ENCODE assay signal across 19 cellular contexts in the genomic region with DNA sequence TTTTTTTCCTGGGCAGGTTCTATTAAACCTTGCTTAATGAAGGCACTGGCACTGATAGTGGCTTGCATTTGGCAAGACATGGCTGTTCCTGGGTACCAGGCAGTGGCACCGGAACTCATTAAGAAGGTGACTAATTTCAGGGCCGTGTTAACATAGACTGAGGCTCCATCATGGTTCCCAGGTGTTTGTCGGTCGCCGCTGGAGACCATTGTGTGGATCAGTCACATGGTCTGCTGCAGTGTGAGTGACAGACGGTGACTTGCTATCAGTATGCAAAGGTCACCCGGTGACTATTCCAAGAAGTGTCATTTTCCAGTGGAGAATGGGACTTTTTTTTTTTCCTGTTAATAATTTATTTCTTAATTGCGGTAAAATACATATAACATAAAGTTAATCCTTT.
"Had no signal": no experiment of that assay in that cellular context is flagged by ENCODE, and none has a peak within 500 bp of the region (broad histone marks: within the 10 kb centered on the region; RNA-seq: fewer than 3 reads in every experiment).

No MANE protein-coding gene starts in this region.

- H3K4me3 ChIP-seq: right atrium auricular region, smooth muscle cell, suprapubic skin had no signal

- H3K9me3 ChIP-seq: right atrium auricular region, suprapubic skin had no signal

- H3K36me3 ChIP-seq: right atrium auricular region had no signal

- ATAC-seq: activated CD8-positive, alpha-beta T cell treated with anti-CD3 and anti-CD28 coated beads, Interleukin-2, amount 10 ng/mL, durations not matched to agents 7 days and 5 days; activated naive CD4-positive, alpha-beta T cell treated with anti-CD3 and anti-CD28 coated beads, Interleukin-2, amount 50 U/mL, for 72 hours; left ventricle myocardium superior; natural killer cell; WTC11 had no signal

- H3K27me3 ChIP-seq: right atrium auricular region, suprapubic skin had no signal

- DNase-seq: activated CD4-positive, alpha-beta T cell treated with anti-CD3 and anti-CD28 coated beads for 4 hours; activated CD8-positive, alpha-beta memory T cell treated with anti-CD3 and anti-CD28 coated beads, Interleukin-2, amount 50 U/mL, for 4 hours; activated CD8-positive, alpha-beta T cell treated with anti-CD3 and anti-CD28 coated beads, Interleukin-2, amount 10 ng/mL, durations not matched to agents 7 days and 5 days; activated effector memory CD4-positive, alpha-beta T cell treated with anti-CD3 and anti-CD28 coated beads, Interleukin-2, amount 50 U/mL, for 16 hours; activated T-cell treated with anti-CD3 and anti-CD28 coated beads, Interleukin-2, amount 50 U/mL, for 48 hours; caudate nucleus; effector CD4-positive, alpha-beta T cell; foreskin fibroblast; hypothalamus; kidney; left ventricle myocardium superior; natural killer cell; posterior cingulate gyrus; T-helper 2 cell had no signal

- H3K4me1 ChIP-seq: right atrium auricular region, suprapubic skin had no signal

- H3K27ac ChIP-seq: right atrium auricular region, suprapubic skin had no signal
